ENCODE assay signal across 23 cellular contexts in genomic region chr2:137829251-137829650, GRCh38.
"Had no signal": no experiment of that assay in that cellular context is flagged by ENCODE, and none has a peak within 500 bp of the region (broad histone marks: within the 10 kb centered on the region; RNA-seq: fewer than 3 reads in every experiment).

No MANE protein-coding gene starts in this region.

- H3K4me1 ChIP-seq: adrenal gland, colonic mucosa had no signal

- ATAC-seq: activated CD4-positive, CD25-positive, alpha-beta regulatory T cell treated with anti-CD3 and anti-CD28 coated beads, Interleukin-2, amount 50 U/mL, for 24 hours; activated CD8-positive, alpha-beta T cell treated with anti-CD3 and anti-CD28 coated beads for 36 hours; activated T-cell treated with anti-CD3 and anti-CD28 coated beads, Interleukin-2, amount 50 U/mL, for 72 hours; Panc1; Right ventricle myocardium inferior; T-cell had no signal

- H3K4me1 Mint-ChIP-seq: activated naive CD8-positive, alpha-beta T cell treated with anti-CD3 and anti-CD28 coated beads, Interleukin-2, amount 10 ng/mL, durations not matched to agents 7 days and 5 days; T-cell had no signal

- H3K27ac Mint-ChIP-seq: activated CD8-positive, alpha-beta T cell treated with anti-CD3 and anti-CD28 coated beads for 36 hours; activated naive CD8-positive, alpha-beta T cell treated with anti-CD3 and anti-CD28 coated beads, Interleukin-2, amount 10 ng/mL, durations not matched to agents 7 days and 5 days; activated T-cell treated with anti-CD3 and anti-CD28 coated beads, Interleukin-2, amount 50 U/mL, for 72 hours; T-cell had no signal

- DNase-seq: activated CD4-positive, alpha-beta T cell treated with anti-CD3 and anti-CD28 coated beads for 4 hours; activated CD8-positive, alpha-beta memory T cell treated with anti-CD3 and anti-CD28 coated beads, Interleukin-2, amount 50 U/mL, for 4 hours; activated CD8-positive, alpha-beta T cell treated with anti-CD3 and anti-CD28 coated beads for 36 hours; activated naive CD4-positive, alpha-beta T cell treated with anti-CD3 and anti-CD28 coated beads, Interleukin-2, amount 50 U/mL, for 16 hours; activated naive CD8-positive, alpha-beta T cell treated with anti-CD3 and anti-CD28 coated beads, Interleukin-2, amount 10 ng/mL, durations not matched to agents 7 days and 5 days; activated T-cell treated with anti-CD3 and anti-CD28 coated beads, Interleukin-2, amount 50 U/mL, for 72 hours; adrenal gland; anterior cingulate cortex; cerebellar nuclear complex; colonic mucosa; Kasumi-1; KBM-7; NCI-H1694; NCI-H2029; NCI-H2107; NCI-H526; RPMI8226; T-cell; WERI-Rb-1 had no signal

- H3K4me3 Mint-ChIP-seq: activated CD8-positive, alpha-beta T cell treated with anti-CD3 and anti-CD28 coated beads for 36 hours; activated naive CD8-positive, alpha-beta T cell treated with anti-CD3 and anti-CD28 coated beads, Interleukin-2, amount 10 ng/mL, durations not matched to agents 7 days and 5 days; activated T-cell treated with anti-CD3 and anti-CD28 coated beads, Interleukin-2, amount 50 U/mL, for 72 hours; T-cell had no signal

- H3K36me3 ChIP-seq: adrenal gland, colonic mucosa, WERI-Rb-1 had no signal

- H3K4me3 ChIP-seq: adrenal gland, colonic mucosa, SK-N-MC had no signal

- H3K36me3 Mint-ChIP-seq: activated naive CD8-positive, alpha-beta T cell treated with anti-CD3 and anti-CD28 coated beads, Interleukin-2, amount 10 ng/mL, durations not matched to agents 7 days and 5 days; T-cell had no signal

- H3K9me3 ChIP-seq: adrenal gland, colonic mucosa had no signal

- H3K27me3 ChIP-seq: adrenal gland, colonic mucosa had no signal

- H3K9me3 Mint-ChIP-seq: activated CD8-positive, alpha-beta T cell treated with anti-CD3 and anti-CD28 coated beads for 36 hours; activated naive CD8-positive, alpha-beta T cell treated with anti-CD3 and anti-CD28 coated beads, Interleukin-2, amount 10 ng/mL, durations not matched to agents 7 days and 5 days; activated T-cell treated with anti-CD3 and anti-CD28 coated beads, Interleukin-2, amount 50 U/mL, for 72 hours; T-cell had no signal
